Comparison of ENCODE assay signal across 8 cellular contexts in the genomic region with DNA sequence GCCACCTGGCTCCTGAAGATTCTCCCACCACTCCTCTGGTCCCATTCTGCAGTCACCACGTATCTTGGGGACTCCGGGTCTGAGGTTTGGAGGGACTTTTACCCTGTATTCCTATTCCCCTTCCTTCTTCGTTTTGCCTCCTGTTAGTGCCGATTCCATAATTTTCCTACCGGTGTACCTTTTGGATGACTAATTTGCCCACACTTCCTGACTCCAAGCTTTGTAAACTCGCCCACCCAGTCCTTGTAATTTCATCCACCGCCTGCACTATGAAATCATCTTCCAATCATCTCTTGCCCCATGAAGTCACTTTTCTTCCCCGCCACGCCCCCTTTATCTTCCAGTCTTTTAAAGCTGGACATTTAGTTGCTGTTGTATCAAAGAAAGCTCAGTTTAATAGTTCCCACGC. TPM values are rescaled to one million over a fixed set of nuclear protein-coding genes. Genes with fewer than 3 reads are reported as not detected.
DNase-seq lines count a peak whose midpoint lies in the region; ATAC-seq and TF ChIP-seq lines count a peak whose summit lies in the region.

No MANE protein-coding gene starts in this region.

- H3K4me3 Mint-ChIP-seq in Calu3 (ENCODE audit: low read depth, unreplicated experiment): peak overlapping the region; percentile 96
- peak overlapping the region; percentile 94 for H3K4me3 Mint-ChIP-seq in dendritic cell treated with granulocyte-macrophage colony-stimulating factor and Interleukin-4, amounts not matched to agents 40 ng/mL and 50 ng/mL, for 4 days

- H3K27ac Mint-ChIP-seq in Calu3 (ENCODE audit: unreplicated experiment): peak overlapping the region; percentile 93
- peak overlapping the region; percentile 95 for H3K27ac Mint-ChIP-seq in dendritic cell treated with granulocyte-macrophage colony-stimulating factor and Interleukin-4, amounts not matched to agents 40 ng/mL and 50 ng/mL, for 4 days

- H3K36me3 ChIP-seq in SK-N-SH (replicated peaks in 1 of 2; ENCODE audit: control insufficient read depth in 1 of 2, insufficient read depth in 2 of 2, low read length in 1 of 2) (peaks cover 3 to 11% of the 10 kb centered on the region in 2 experiments), mesodermal cell (ENCODE audit: control insufficient read depth, insufficient read depth, low read length) (peaks cover 7% of the 10 kb centered on the region), tibial artery (peaks cover 0 to 11% (median 2%) of the 10 kb centered on the region in 3 donors)

- DNase-seq in Calu3 (peak; percentile 6), HS-5 (ENCODE audit: low read depth) (peak; percentile 32), SK-N-SH (peak; percentile 50), tibial artery (no peak), G401 (ENCODE audit: low spot score) (no peak)

- peaks cover 10% of the 10 kb centered on the region for H3F3A ChIP-seq in SK-N-SH (replicated peaks; ENCODE audit: insufficient read depth)

- no peak for TF ChIP-seq RAD21 in SK-N-SH (IDR thresholded peaks at IDR 0.05; ENCODE audit: low read length)

- peaks cover 23% of the 10 kb centered on the region for H3K36me3 Mint-ChIP-seq in Calu3 (ENCODE audit: insufficient read depth, unreplicated experiment)
- peaks cover 19% of the 10 kb centered on the region for H3K36me3 Mint-ChIP-seq in dendritic cell treated with granulocyte-macrophage colony-stimulating factor and Interleukin-4, amounts not matched to agents 40 ng/mL and 50 ng/mL, for 4 days (ENCODE audit: low read depth)

- POLR2A ChIA-PET in SK-N-SH (lab: Yijun Ruan, JAX): interaction anchor here (1.2 kb wide), 1 partner anchor 13 kb away, joined by 3 read pairs; a partner anchor contains a TSS

- peak; percentile 5 for ATAC-seq in GM19438 (IDR thresholded peaks at IDR 0.05; ENCODE audit: low read depth, unreplicated experiment)

- no peaks in the 10 kb centered on the region for H3K9me3 Mint-ChIP-seq in Calu3 (ENCODE audit: low read depth, unreplicated experiment)
- no peaks in the 10 kb centered on the region for H3K9me3 Mint-ChIP-seq in dendritic cell treated with granulocyte-macrophage colony-stimulating factor and Interleukin-4, amounts not matched to agents 40 ng/mL and 50 ng/mL, for 4 days

- H3K4me2 ChIP-seq in SK-N-SH: peak overlapping the region; percentile 83

- TF ChIP-seq CTCF in Calu3 (IDR thresholded peaks at IDR 0.05; ENCODE audit: unreplicated experiment) (no peak), SK-N-SH (IDR thresholded peaks at IDR 0.05) (no peak), tibial artery (IDR thresholded peaks at IDR 0.05) (no peak)

- peak overlapping the region; percentile 91 for H2AFZ ChIP-seq in SK-N-SH (ENCODE audit: low read depth)

- CTCF ChIA-PET in Calu3 (lab: Charles Lee) (interaction anchor here (0.5 to 0.7 kb wide), 3 partner anchors 47 to 1336 kb away, joined by 4 to 11 read pairs (median 7); no protein-coding TSS in a partner anchor), SK-N-SH (lab: Yijun Ruan, JAX) (interaction anchor here (0.7 to 2.1 kb wide), 6 partner anchors 13 to 178 kb away, joined by 3 to 13 read pairs (median 4); a partner anchor contains a TSS)

- in situ Hi-C loops in G401 (cut with HindIII; ENCODE audit: low sequenced_read_pairs): no loop called here

- H3K9ac ChIP-seq in SK-N-SH: peak overlapping the region; percentile 80; the same call in 1 of the 2 replicates

- H4K20me1 ChIP-seq in SK-N-SH (ENCODE audit: insufficient read depth): no peaks in the 10 kb centered on the region

- TSS peak; percentile 28 for BruUV-seq in Calu3 (replicated peaks; lab: Mats Ljungman, UMichigan)

- intact Hi-C loops in Calu3 (cut with micrococcal nuclease; ENCODE audit: unreplicated experiment): no loop called here
- intact Hi-C loops in dendritic cell treated with granulocyte-macrophage colony-stimulating factor and Interleukin-4, amounts not matched to agents 40 ng/mL and 50 ng/mL, for 4 days (cut with micrococcal nuclease): no loop called here
- intact Hi-C loops in tibial artery (cut with DNase I; ENCODE audit: low total_unique reads): no loop called here

- H3K9me2 ChIP-seq in SK-N-SH: no peaks in the 10 kb centered on the region

- peaks cover 4 to 5% of the 10 kb centered on the region in 2 experiments; a peak in 3 of 4 replicates for H3K4me1 ChIP-seq in SK-N-SH (ENCODE audit: control insufficient read depth in 1 of 2, insufficient read depth in 2 of 2, low read depth in 1 of 2, low read length in 1 of 2)
- H3K4me1 ChIP-seq in mesodermal cell (ENCODE audit: control insufficient read depth, insufficient read depth, low read length, poor library complexity, severe bottlenecking): no peaks in the 10 kb centered on the region
- peaks cover 0 to 16% (median 13%) of the 10 kb centered on the region in 4 donors for H3K4me1 ChIP-seq in tibial artery

- no peaks in the 10 kb centered on the region for H3K27me3 ChIP-seq in SK-N-SH (ENCODE audit: insufficient read depth)
- no peaks in the 10 kb centered on the region for H3K27me3 ChIP-seq in tibial artery

- no peaks in the 10 kb centered on the region for H3K27me3 Mint-ChIP-seq in Calu3 (ENCODE audit: unreplicated experiment)
- H3K27me3 Mint-ChIP-seq in dendritic cell treated with granulocyte-macrophage colony-stimulating factor and Interleukin-4, amounts not matched to agents 40 ng/mL and 50 ng/mL, for 4 days: no peaks in the 10 kb centered on the region

- WGBS in SK-N-SH (ENCODE audit: low lambda C conversion rate): 2% methylated on average over 10 of the region's 10 CpGs
- 2 to 5% methylated on average over 4 to 6 of the region's 10 CpGs for WGBS in mesodermal cell (ENCODE audit: insufficient coverage in 2 of 2), 2 experiments

- TF ChIP-seq EP300 in SK-N-SH (IDR thresholded peaks at IDR 0.05; ENCODE audit: borderline replicate concordance in 1 of 2, low read depth in 1 of 2, low read length in 1 of 2): no peak

- H3K4me1 Mint-ChIP-seq in Calu3 (ENCODE audit: low read depth, unreplicated experiment): peaks cover 19% of the 10 kb centered on the region
- H3K4me1 Mint-ChIP-seq in dendritic cell treated with granulocyte-macrophage colony-stimulating factor and Interleukin-4, amounts not matched to agents 40 ng/mL and 50 ng/mL, for 4 days (ENCODE audit: low read depth): peaks cover 43% of the 10 kb centered on the region

- no peaks in the 10 kb centered on the region for H3K9me3 ChIP-seq in SK-N-SH
- H3K9me3 ChIP-seq in mesodermal cell (ENCODE audit: control insufficient read depth, low read length): no peaks in the 10 kb centered on the region
- H3K9me3 ChIP-seq in tibial artery: no peaks in the 10 kb centered on the region

- H3K79me2 ChIP-seq in SK-N-SH (ENCODE audit: insufficient read depth): peaks cover 16% of the 10 kb centered on the region; the same call in 1 of the 2 replicates

- peak overlapping the region; percentile 72 to 85 for H3K4me3 ChIP-seq in SK-N-SH (ENCODE audit: low read depth in 2 of 2, low read length in 1 of 2)
- H3K4me3 ChIP-seq in mesodermal cell (ENCODE audit: extremely low read depth, insufficient read depth, low read length, poor library complexity, severe bottlenecking): peak overlapping the region; percentile 88
- H3K4me3 ChIP-seq in tibial artery: peak overlapping the region; percentile 70 to 92

- H3K27ac ChIP-seq in SK-N-SH (ENCODE audit: low read depth in 2 of 2, low read length in 1 of 2): peak overlapping the region; percentile 77 to 94; a peak in 3 of 4 replicates
- H3K27ac ChIP-seq in mesodermal cell (ENCODE audit: low read depth, low read length, severe bottlenecking): no peak overlapping the region
- peak overlapping the region; percentile 68 to 72 for H3K27ac ChIP-seq in tibial artery

TF ChIP-seq in SK-N-SH, 30 proteins besides CTCF, POLR2A, EP300 and RAD21:
- TF ChIP-seq MXI1 (IDR thresholded peaks at IDR 0.05; ENCODE audit: low read depth, low read length) (no peak), FOSL2 (IDR thresholded peaks at IDR 0.05; ENCODE audit: borderline replicate concordance, low read depth) (peak; percentile 12; the same call in 1 of the 2 replicates)

RNA-seq across cellular contexts. Expression of a gene that starts 0.6 kb away (rescaled TPM):
- total RNA-seq in Calu3 (2022): 19.4 and 23.2 TPM in 2 replicates
- polyA plus RNA-seq in SK-N-SH (2012; rRNA removed): 28.2 and 28.8 TPM in 2 replicates
- polyA plus RNA-seq in SK-N-SH (2012; cell fraction: cytosol; rRNA removed): 37.8 and 55.2 TPM in 2 replicates
- polyA plus RNA-seq in SK-N-SH (2012; cell fraction: nucleus; rRNA removed): 9.6 and 17.0 TPM in 2 replicates
- 23.9 TPM for polyA plus RNA-seq in mesodermal cell (2013, experiment 1 of 2)
- 30.2 TPM for polyA plus RNA-seq in mesodermal cell (2013, experiment 2 of 2)
- 65.3 and 85.5 TPM in 2 replicates for total RNA-seq in G401 (2014; rRNA removed; shearing (Covaris generic))

RNA-seq across cellular contexts. Expression of a gene that starts 12.5 kb away (rescaled TPM):
- total RNA-seq in Calu3 (2022): 38.2 and 44.8 TPM in 2 replicates
- 73.7 and 76.9 TPM in 2 replicates for polyA plus RNA-seq in SK-N-SH (2012; rRNA removed)
- polyA plus RNA-seq in SK-N-SH (2012; cell fraction: cytosol; rRNA removed): 103 and 199 TPM in 2 replicates
- 24.3 and 32.0 TPM in 2 replicates for polyA plus RNA-seq in SK-N-SH (2012; cell fraction: nucleus; rRNA removed)
- 180 TPM for polyA plus RNA-seq in mesodermal cell (2013, experiment 1 of 2)
- polyA plus RNA-seq in mesodermal cell (2013, experiment 2 of 2): 195 TPM
- 57.5 and 63.5 TPM in 2 replicates for total RNA-seq in G401 (2014; rRNA removed; shearing (Covaris generic))

Comparison
In these comparisons a context has a peak if more than half of its experiments do, and no peak if none do; other contexts are left out.
1. DNase-seq: peak in Calu3 (single experiment), HS-5 (single experiment) and SK-N-SH (single experiment); none in tibial artery (0 of 2) and G401 (single experiment).
2. Peak in every context shown above with its lines, with median percentiles within 50 percentile points of each other: H3K4me3 ChIP-seq.